Comparison of ENCODE assay signal across 8 cellular contexts in the genomic region with DNA sequence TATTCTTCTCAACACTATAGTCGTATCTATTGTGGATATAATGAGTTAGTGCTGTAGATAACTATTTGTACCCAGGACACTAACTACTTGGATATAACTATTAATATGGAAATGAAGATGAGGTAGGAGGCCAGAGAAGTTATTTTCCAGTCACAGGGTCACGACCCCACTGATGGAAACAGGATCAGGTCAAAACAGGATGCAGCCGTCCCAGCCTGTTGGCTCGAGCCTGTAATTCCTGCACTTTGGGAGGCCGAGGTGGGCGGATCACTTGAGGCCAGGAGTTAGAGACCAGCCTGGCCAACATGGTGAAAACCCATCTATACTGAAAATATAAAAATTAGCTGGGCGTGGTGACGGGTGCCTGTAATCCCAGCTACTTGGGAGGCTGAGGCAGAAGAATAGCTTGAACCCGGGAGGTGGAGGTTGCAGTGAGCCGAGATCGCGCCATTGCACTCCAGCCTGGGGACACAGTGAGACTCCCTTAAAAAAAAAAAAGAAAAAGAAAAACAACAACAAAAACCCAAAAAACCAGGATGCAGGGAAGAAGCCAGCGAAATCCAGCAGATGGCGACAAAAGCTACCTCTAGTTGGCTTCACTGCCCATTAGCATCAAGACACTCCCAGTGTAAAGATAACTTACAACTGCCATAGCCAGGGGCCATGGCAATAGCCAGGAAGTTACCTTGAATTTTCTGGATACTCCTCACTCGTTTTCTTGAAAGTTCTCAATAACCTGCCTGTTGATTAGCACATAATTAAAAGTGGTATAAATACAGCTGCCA. TPM values are rescaled to one million over a fixed set of nuclear protein-coding genes. Genes with fewer than 3 reads are reported as not detected.
A peak's percentile ranks its signal among the peaks of the same experiment; 100 is the strongest.
DNase-seq lines count a peak whose midpoint lies in the region; ATAC-seq, FAIRE-seq and TF ChIP-seq lines count a peak whose summit lies in the region.

No MANE protein-coding gene starts in this region.

- ATAC-seq in HG03045 (IDR thresholded peaks at IDR 0.05; ENCODE audit: unreplicated experiment), result no peak

- DNase-seq in COLO668 (lab: John Stamatoyannopoulos, UW; ENCODE audit: unreplicated experiment) (peak; percentile 7), GM19239 (ENCODE audit: insufficient read length, low spot score) (peak; percentile 15), NCI-H774 (lab: John Stamatoyannopoulos, UW) (peak; percentile 30), epithelial cell of esophagus (ENCODE audit: low read depth) (peak; percentile 36), spleen (no peak), head of caudate nucleus (no peak), DMS153 treated with DMSO at 0.1 percent for 48 hours (lab: John Stamatoyannopoulos, UW; ENCODE audit: unreplicated experiment) (no peak)

- TF ChIP-seq POLR2A in spleen (IDR thresholded peaks at IDR 0.05), result no peak

- 44 to 64% (median 53%) methylated on average over 15 of the region's 15 CpGs for WGBS in spleen, 5 donors

- no peaks in the 10 kb centered on the region for H3K36me3 ChIP-seq in spleen

- peak; percentile 87 for FAIRE-seq in GM19239 (lab: Jason Lieb, UNC)

- H3K27ac ChIP-seq in spleen, result no peak overlapping the region

- H3K9me3 ChIP-seq in spleen, result no peaks in the 10 kb centered on the region

- TF ChIP-seq CTCF in epithelial cell of esophagus (IDR thresholded peaks at IDR 0.05; ENCODE audit: insufficient read depth, low read depth, low read length, missing control alignments), result peak; percentile 58
- peak in 9 of 11 experiments; percentile 16 to 49 (median 39) for TF ChIP-seq CTCF in spleen (IDR thresholded peaks at IDR 0.05 in 8 of 11, conservative IDR thresholded peaks at IDR 0.05 in 3 of 11)

- intact Hi-C loops in spleen (cut with DNase I; ENCODE audit: low total_unique reads), result no loop called here
- intact Hi-C loops in head of caudate nucleus (cut with DNase I), result no loop called here

- no peak overlapping the region for H3K4me3 ChIP-seq in epithelial cell of esophagus (ENCODE audit: low read length)
- H3K4me3 ChIP-seq in spleen, result no peak overlapping the region

- peaks cover 0 to 23% (median 0%) of the 10 kb centered on the region in 7 donors for H3K27me3 ChIP-seq in spleen (replicated peaks in 1 of 7)

- H3K4me1 ChIP-seq in spleen, result no peaks in the 10 kb centered on the region

RNA-seq across cellular contexts. Expression of a gene that starts 37.9 kb away (rescaled TPM):
- total RNA-seq in spleen, result 10 to 100 TPM in 2 of 7 donors, 1 to 10 TPM in 5; 7.6 to 10.8 (median 9.2) TPM
- 1 to 10 TPM; 6.6 to 7.2 (median 6.7) TPM for polyA plus RNA-seq in spleen

Comparison
In these comparisons a context has a peak if more than half of its experiments do, and no peak if none do; other contexts are left out.
1. DNase-seq: peak in COLO668 (single experiment), GM19239 (single experiment), NCI-H774 (single experiment) and epithelial cell of esophagus (single experiment); none in spleen (single experiment), head of caudate nucleus (0 of 42) and DMS153 treated with DMSO at 0.1 percent for 48 hours (single experiment).